8 cellular contexts compared by ENCODE assay signal in the genomic region with DNA sequence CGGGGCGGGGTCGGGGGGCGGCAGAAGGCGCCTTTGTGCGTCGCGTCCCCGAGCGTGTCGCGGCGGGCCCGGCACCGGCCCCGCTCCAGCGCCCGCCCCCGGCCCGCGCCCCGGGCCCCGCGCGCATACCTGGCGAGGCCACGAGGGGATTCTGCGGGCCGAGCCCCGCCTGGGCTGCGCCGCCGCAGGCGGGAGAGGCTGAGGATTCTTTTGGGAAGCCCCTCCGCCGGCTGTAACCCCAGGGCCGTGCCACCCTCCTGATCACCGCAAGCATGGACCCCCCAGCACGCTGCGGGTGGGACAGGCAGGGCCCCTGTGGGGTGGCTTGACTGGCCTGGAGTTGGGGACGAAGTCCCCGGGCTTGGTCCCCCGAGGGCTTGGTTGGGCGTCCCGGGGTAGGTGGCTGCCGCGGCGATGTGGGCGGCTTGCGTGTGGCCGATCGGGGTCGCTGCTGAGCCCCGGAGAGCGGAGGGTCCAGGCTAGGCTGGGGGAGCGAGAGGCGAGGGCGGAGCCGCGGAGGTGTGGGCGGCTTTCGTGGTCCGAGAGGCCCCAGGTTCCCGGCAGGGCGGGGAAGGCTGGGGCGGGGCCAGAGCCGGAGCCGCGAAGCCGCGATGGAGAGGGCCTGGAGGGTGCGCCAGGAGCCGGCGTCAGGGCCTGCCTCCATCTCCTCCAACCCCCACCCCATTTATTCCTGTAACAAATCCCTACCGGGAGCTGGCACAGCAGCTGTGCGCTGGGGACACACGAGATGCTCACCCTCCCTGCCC. TPM values are rescaled to one million over a fixed set of nuclear protein-coding genes. Genes with fewer than 3 reads are reported as not detected.
DNase-seq lines count a peak whose midpoint lies in the region; ATAC-seq and TF ChIP-seq lines count a peak whose summit lies in the region.

No MANE protein-coding gene starts in this region.

- H3K9me3 ChIP-seq in ES-I3 (ENCODE audit: control insufficient read depth, insufficient read depth, low read length) (no peaks in the 10 kb centered on the region), HCT116 (ENCODE audit: control insufficient read depth in 1 of 2, insufficient read depth in 1 of 2, low read depth in 1 of 2, low read length in 2 of 2) (no peaks in the 10 kb centered on the region), mucosa of stomach (ENCODE audit: control insufficient read depth, low read length) (no peaks in the 10 kb centered on the region)

- RAD21 ChIA-PET in HCT116 (lab: Charles Lee; ENCODE audit: low non-redundant PET in 1 of 2, low total read pairs in 2 of 2, uncharacterized antibody in 2 of 2, unreplicated experiment in 2 of 2), result no interaction called here

- H3K27me3 ChIP-seq in HCT116 (ENCODE audit: insufficient read depth, low read length) (no peaks in the 10 kb centered on the region), mucosa of stomach (ENCODE audit: control insufficient read depth, insufficient read depth, low read length) (peaks cover 9% of the 10 kb centered on the region)

- H3K36me3 ChIP-seq in ES-I3 (ENCODE audit: insufficient read depth, low read length) (no peaks in the 10 kb centered on the region), HCT116 (ENCODE audit: control insufficient read depth in 1 of 2, insufficient read depth in 2 of 2, low read length in 2 of 2) (no peaks in the 10 kb centered on the region), mucosa of stomach (ENCODE audit: control insufficient read depth, insufficient read depth, low read length) (no peaks in the 10 kb centered on the region)

- peak overlapping the region; percentile 72 to 87 for H3K4me3 ChIP-seq in HCT116 (replicated peaks in 1 of 2; ENCODE audit: low read depth in 1 of 2, low read length in 2 of 2)
- peak overlapping the region; percentile 41 for H3K4me3 ChIP-seq in mucosa of stomach (ENCODE audit: low read length)

- peaks cover 9% of the 10 kb centered on the region; the same call in 1 of the 2 replicates for H3K79me2 ChIP-seq in HCT116 (ENCODE audit: insufficient read depth, low read length)

- DNase-seq in HCT116 (ENCODE audit: low read depth, low spot score) (peak; percentile 77), NCI-H226 (peak; percentile 87), endothelial cell (ENCODE audit: low spot score) (peak; percentile 89), inferior parietal cortex (ENCODE audit: extremely low spot score) (no peak)
- DNase-seq in activated CD8-positive, alpha-beta memory T cell treated with anti-CD3 and anti-CD28 coated beads, Interleukin-2, amount 50 U/mL, for 1 hour (ENCODE audit: extremely low read depth), result peak; percentile 35
- DNase-seq in stimulated activated effector memory CD8-positive, alpha-beta T cell treated with anti-CD3 and anti-CD28 coated beads, Interleukin-12 subunit alpha, Interleukin-12 subunit beta, amount 100 ng/mL, for 72 hours (ENCODE audit: low spot score in 2 of 2), result peak; percentile 75 to 93

- POLR2A ChIA-PET in HCT116 (lab: Charles Lee), result no interaction called here

- H3K9me3 Mint-ChIP-seq in endothelial cell (ENCODE audit: unreplicated experiment), result peaks cover 4% of the 10 kb centered on the region
- no peaks in the 10 kb centered on the region for H3K9me3 Mint-ChIP-seq in stimulated activated effector memory CD8-positive, alpha-beta T cell treated with anti-CD3 and anti-CD28 coated beads, Interleukin-12 subunit alpha, Interleukin-12 subunit beta, amount 100 ng/mL, for 72 hours

- H3K9me2 ChIP-seq in HCT116 (ENCODE audit: insufficient read depth), result no peaks in the 10 kb centered on the region

- no peak for TF ChIP-seq RAD21 in HCT116 (IDR thresholded peaks at IDR 0.05; ENCODE audit: low read depth)

- H3K4me3 Mint-ChIP-seq in endothelial cell (ENCODE audit: unreplicated experiment), result no peak overlapping the region
- peak overlapping the region; percentile 77 for H3K4me3 Mint-ChIP-seq in stimulated activated effector memory CD8-positive, alpha-beta T cell treated with anti-CD3 and anti-CD28 coated beads, Interleukin-12 subunit alpha, Interleukin-12 subunit beta, amount 100 ng/mL, for 72 hours

- intact Hi-C loops in HCT116 (cut with micrococcal nuclease), result loop anchor here (2.0 to 5.0 kb wide), 2 partner anchors 73 to 89 kb away; a partner anchor contains a TSS

- H3K36me3 Mint-ChIP-seq in endothelial cell (ENCODE audit: low read depth, unreplicated experiment), result peaks cover 19% of the 10 kb centered on the region
- H3K36me3 Mint-ChIP-seq in stimulated activated effector memory CD8-positive, alpha-beta T cell treated with anti-CD3 and anti-CD28 coated beads, Interleukin-12 subunit alpha, Interleukin-12 subunit beta, amount 100 ng/mL, for 72 hours, result no peaks in the 10 kb centered on the region

- BruUV-seq in HCT116 (replicated peaks; lab: Mats Ljungman, UMichigan), result no TSS peak

- H3K9ac ChIP-seq in ES-I3 (ENCODE audit: low read depth, low read length), result peak overlapping the region; percentile 95
- H3K9ac ChIP-seq in HCT116 (ENCODE audit: low read length), result peak overlapping the region; percentile 95
- peak overlapping the region; percentile 74 for H3K9ac ChIP-seq in mucosa of stomach (ENCODE audit: low read length)

- peaks cover 15% of the 10 kb centered on the region for H3K27me3 Mint-ChIP-seq in endothelial cell (ENCODE audit: unreplicated experiment)

- no peak for TF ChIP-seq POLR2A in HCT116 (IDR thresholded peaks at IDR 0.05; ENCODE audit: borderline replicate concordance, extremely low read depth, insufficient read depth, insufficient read length)

- H2AFZ ChIP-seq in HCT116 (ENCODE audit: low read depth, low read length, poor library complexity, severe bottlenecking), result no peak overlapping the region

- no peak overlapping the region for H3K27ac Mint-ChIP-seq in endothelial cell (ENCODE audit: unreplicated experiment)
- H3K27ac Mint-ChIP-seq in stimulated activated effector memory CD8-positive, alpha-beta T cell treated with anti-CD3 and anti-CD28 coated beads, Interleukin-12 subunit alpha, Interleukin-12 subunit beta, amount 100 ng/mL, for 72 hours, result peak overlapping the region; percentile 90

- H3K27ac ChIP-seq in HCT116 (ENCODE audit: low read depth, low read length), result peak overlapping the region; percentile 99

- ATAC-seq in HCT116, result peak; percentile 68
- ATAC-seq in stimulated activated effector memory CD8-positive, alpha-beta T cell treated with anti-CD3 and anti-CD28 coated beads, Interleukin-12 subunit alpha, Interleukin-12 subunit beta, amount 100 ng/mL, for 72 hours, result peak; percentile 80

- TF ChIP-seq CTCF in HCT116 (IDR thresholded peaks at IDR 0.05 in 2 of 3, conservative IDR thresholded peaks at IDR 0.05 in 1 of 3; ENCODE audit: borderline replicate concordance in 1 of 3, insufficient read depth in 1 of 3, low read depth in 2 of 3, low read length in 2 of 3) (peak in 2 of 3 experiments; percentile 59 to 66; a peak in 4 of 6 replicates), endothelial cell (IDR thresholded peaks at IDR 0.05; ENCODE audit: unreplicated experiment) (peak; percentile 56)

- H3K4me2 ChIP-seq in HCT116 (ENCODE audit: low read length), result peak overlapping the region; percentile 86

- H3K4me1 Mint-ChIP-seq in endothelial cell (ENCODE audit: unreplicated experiment), result peaks cover 19% of the 10 kb centered on the region
- peaks cover 33% of the 10 kb centered on the region for H3K4me1 Mint-ChIP-seq in stimulated activated effector memory CD8-positive, alpha-beta T cell treated with anti-CD3 and anti-CD28 coated beads, Interleukin-12 subunit alpha, Interleukin-12 subunit beta, amount 100 ng/mL, for 72 hours

- H3K4me1 ChIP-seq in ES-I3 (ENCODE audit: insufficient read depth, low read length) (peaks cover 9% of the 10 kb centered on the region; the same call in 1 of the 2 replicates), HCT116 (ENCODE audit: control insufficient read depth in 1 of 2, insufficient read depth in 2 of 2, low read length in 2 of 2) (peaks cover 53 to 64% of the 10 kb centered on the region in 2 experiments), mucosa of stomach (ENCODE audit: control insufficient read depth, insufficient read depth, low read length) (peaks cover 50% of the 10 kb centered on the region)

- CTCF ChIA-PET in HCT116 (lab: Charles Lee), result interaction anchor here (1.3 to 1.4 kb wide), 2 partner anchors 9 to 14 kb away, joined by 3 to 4 read pairs; no protein-coding TSS in a partner anchor

- no peaks in the 10 kb centered on the region for H4K20me1 ChIP-seq in HCT116 (ENCODE audit: insufficient read depth)

TF ChIP-seq in HCT116, 20 proteins besides CTCF, POLR2A, EP300 and RAD21 (continues in another document):
- no peak for TF ChIP-seq FOSL1 (IDR thresholded peaks at IDR 0.05; ENCODE audit: low read depth)
- TF ChIP-seq ZFX (IDR thresholded peaks at IDR 0.05), result peak; percentile 41; the same call in 1 of the 2 replicates
- TF ChIP-seq, protein P1, sequence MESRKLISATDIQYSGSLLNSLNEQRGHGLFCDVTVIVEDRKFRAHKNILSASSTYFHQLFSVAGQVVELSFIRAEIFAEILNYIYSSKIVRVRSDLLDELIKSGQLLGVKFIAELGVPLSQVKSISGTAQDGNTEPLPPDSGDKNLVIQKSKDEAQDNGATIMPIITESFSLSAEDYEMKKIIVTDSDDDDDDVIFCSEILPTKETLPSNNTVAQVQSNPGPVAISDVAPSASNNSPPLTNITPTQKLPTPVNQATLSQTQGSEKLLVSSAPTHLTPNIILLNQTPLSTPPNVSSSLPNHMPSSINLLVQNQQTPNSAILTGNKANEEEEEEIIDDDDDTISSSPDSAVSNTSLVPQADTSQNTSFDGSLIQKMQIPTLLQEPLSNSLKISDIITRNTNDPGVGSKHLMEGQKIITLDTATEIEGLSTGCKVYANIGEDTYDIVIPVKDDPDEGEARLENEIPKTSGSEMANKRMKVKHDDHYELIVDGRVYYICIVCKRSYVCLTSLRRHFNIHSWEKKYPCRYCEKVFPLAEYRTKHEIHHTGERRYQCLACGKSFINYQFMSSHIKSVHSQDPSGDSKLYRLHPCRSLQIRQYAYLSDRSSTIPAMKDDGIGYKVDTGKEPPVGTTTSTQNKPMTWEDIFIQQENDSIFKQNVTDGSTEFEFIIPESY (IDR thresholded peaks at IDR 0.05; ENCODE audit: extremely low read depth, insufficient replicate concordance, low read length), result no peak
- no peak for TF ChIP-seq SIN3A (IDR thresholded peaks at IDR 0.05; ENCODE audit: low read depth)

RNA-seq across cellular contexts. Expression of a gene that starts 28.4 kb away (rescaled TPM):
- total RNA-seq in HCT116 (2021; ENCODE audit: unreplicated experiment), result 0.10 TPM
- 0.03 TPM in 1 of 2 replicates, not detected in the other for polyA plus RNA-seq in HCT116 (2012)
- not detected for total RNA-seq in endothelial cell (ENCODE audit: unreplicated experiment)
